ENCODE assay signal across 8 cellular contexts in the genomic region with DNA sequence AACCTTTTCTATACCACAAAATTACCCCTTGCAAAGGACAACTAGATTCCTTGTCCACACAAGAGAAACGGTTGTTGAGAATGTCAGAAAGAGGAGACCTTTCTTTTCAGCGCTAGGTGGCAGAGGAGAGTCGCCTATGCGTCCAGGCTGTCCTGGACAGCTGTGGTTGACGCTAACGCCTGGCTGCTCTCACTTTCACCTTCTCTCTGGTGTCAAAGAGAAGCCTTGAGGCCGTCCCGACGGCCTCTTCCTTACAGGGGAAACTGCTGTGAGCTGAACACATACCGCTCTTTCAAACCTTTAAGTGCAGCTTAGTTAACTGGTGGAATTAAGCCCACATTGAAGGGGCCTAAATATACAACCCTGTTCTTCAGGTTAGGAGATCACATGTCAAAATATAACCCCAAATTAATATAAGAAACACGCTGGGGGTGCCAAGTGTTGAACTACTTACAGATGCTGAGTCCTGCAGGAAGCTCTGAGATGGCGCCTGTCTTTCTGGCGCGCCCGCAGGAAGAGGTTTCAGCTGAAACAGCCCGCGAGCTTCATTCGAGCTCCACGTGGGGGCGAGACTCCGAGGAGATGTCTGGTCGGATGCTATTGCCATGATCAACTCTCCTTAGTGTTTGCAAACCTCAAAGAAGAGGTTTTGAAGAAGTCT. TPM values are rescaled to one million over a fixed set of nuclear protein-coding genes. Genes with fewer than 3 reads are reported as not detected.
DNase-seq lines count a peak whose midpoint lies in the region; ATAC-seq and TF ChIP-seq lines count a peak whose summit lies in the region.

No MANE protein-coding gene starts in this region.

- peak; percentile 99 for ATAC-seq in GM21526 (IDR thresholded peaks at IDR 0.05; ENCODE audit: low FRiP score, unreplicated experiment)

- DNase-seq in DMS53 (lab: John Stamatoyannopoulos, UW) (peak; percentile 80), Peyer's patch (peak; percentile 71 to 90 (median 75)), fibroblast of pulmonary artery (ENCODE audit: low read depth) (peak; percentile 82), nephron progenitor cell (peak; percentile 75), stomach (peak; percentile 73)
- peak; percentile 46 for DNase-seq in activated T-helper 1 cell treated with anti-CD3 and anti-CD28 coated beads, Interleukin-12 subunit alpha, Interleukin-12 subunit beta, Interleukin-2, Interleukin-4 antibody, amounts not matched to agents 30 ng/mL and 10 ng/mL and 1 ng/mL, durations not matched to agents 14 hours and 24 hours and 36 hours (ENCODE audit: low spot score)

- TF ChIP-seq EP300 in stomach (IDR thresholded peaks at IDR 0.05): no peak

- no peak overlapping the region for H3K9ac ChIP-seq in HUES6 (ENCODE audit: low read length)

- intact Hi-C loops in activated T-helper 1 cell treated with anti-CD3 and anti-CD28 coated beads, Interleukin-12 subunit alpha, Interleukin-12 subunit beta, Interleukin-2, Interleukin-4 antibody, amounts not matched to agents 30 ng/mL and 10 ng/mL and 1 ng/mL, durations not matched to agents 14 hours and 24 hours and 36 hours (cut with micrococcal nuclease): loop anchor here (1.0 kb wide), 5 partner anchors 26 to 1921 kb away; a partner anchor contains a TSS
- intact Hi-C loops in stomach (cut with DNase I; ENCODE audit: low total_unique reads): no loop called here

- 0 out of 2 replicates have a peak, but pooled peaks cover 5% of the 10 kb centered on the region for H3K27me3 ChIP-seq in HUES6 (ENCODE audit: control insufficient read depth, insufficient read depth, low read length)
- no peaks in the 10 kb centered on the region for H3K27me3 ChIP-seq in Peyer's patch
- peaks cover 0 to 4% (median 0%) of the 10 kb centered on the region in 3 donors for H3K27me3 ChIP-seq in stomach

- H3K27ac Mint-ChIP-seq in activated T-helper 1 cell treated with anti-CD3 and anti-CD28 coated beads, Interleukin-12 subunit alpha, Interleukin-12 subunit beta, Interleukin-2, Interleukin-4 antibody, amounts not matched to agents 30 ng/mL and 10 ng/mL and 1 ng/mL, durations not matched to agents 14 hours and 24 hours and 36 hours: no peak overlapping the region
- no peak overlapping the region for H3K27ac Mint-ChIP-seq in nephron progenitor cell

- peak overlapping the region; percentile 68 for H3K4me3 Mint-ChIP-seq in activated T-helper 1 cell treated with anti-CD3 and anti-CD28 coated beads, Interleukin-12 subunit alpha, Interleukin-12 subunit beta, Interleukin-2, Interleukin-4 antibody, amounts not matched to agents 30 ng/mL and 10 ng/mL and 1 ng/mL, durations not matched to agents 14 hours and 24 hours and 36 hours
- H3K4me3 Mint-ChIP-seq in nephron progenitor cell: peak overlapping the region; percentile 59

- no peaks in the 10 kb centered on the region for H3K9me3 Mint-ChIP-seq in activated T-helper 1 cell treated with anti-CD3 and anti-CD28 coated beads, Interleukin-12 subunit alpha, Interleukin-12 subunit beta, Interleukin-2, Interleukin-4 antibody, amounts not matched to agents 30 ng/mL and 10 ng/mL and 1 ng/mL, durations not matched to agents 14 hours and 24 hours and 36 hours
- H3K9me3 Mint-ChIP-seq in nephron progenitor cell: no peaks in the 10 kb centered on the region

- H3K4me1 ChIP-seq in HUES6 (ENCODE audit: control insufficient read depth, insufficient read depth, low read length) (peaks cover 16% of the 10 kb centered on the region), Peyer's patch (peaks cover 0 to 9% (median 0%) of the 10 kb centered on the region in 4 donors), stomach (peaks cover 0 to 15% (median 12%) of the 10 kb centered on the region in 4 donors)

- H3K4me1 Mint-ChIP-seq in activated T-helper 1 cell treated with anti-CD3 and anti-CD28 coated beads, Interleukin-12 subunit alpha, Interleukin-12 subunit beta, Interleukin-2, Interleukin-4 antibody, amounts not matched to agents 30 ng/mL and 10 ng/mL and 1 ng/mL, durations not matched to agents 14 hours and 24 hours and 36 hours (ENCODE audit: low read depth): peaks cover 13% of the 10 kb centered on the region
- peaks cover 10% of the 10 kb centered on the region for H3K4me1 Mint-ChIP-seq in nephron progenitor cell

- no peaks in the 10 kb centered on the region for H3K36me3 ChIP-seq in HUES6 (ENCODE audit: control insufficient read depth, insufficient read depth, low read length)
- no peaks in the 10 kb centered on the region for H3K36me3 ChIP-seq in Peyer's patch
- no peaks in the 10 kb centered on the region for H3K36me3 ChIP-seq in stomach

- no peaks in the 10 kb centered on the region for H3K9me3 ChIP-seq in HUES6 (ENCODE audit: control insufficient read depth, insufficient read depth, low read depth, low read length)
- H3K9me3 ChIP-seq in Peyer's patch: no peaks in the 10 kb centered on the region
- H3K9me3 ChIP-seq in stomach: no peaks in the 10 kb centered on the region

- no peak overlapping the region for H3K27ac ChIP-seq in HUES6 (ENCODE audit: low read depth, low read length)
- peak overlapping the region in 2 of 4 donors; percentile 49 to 72 for H3K27ac ChIP-seq in Peyer's patch
- H3K27ac ChIP-seq in stomach: peak overlapping the region in 2 of 5 donors; percentile 41 to 55

- peaks cover 24% of the 10 kb centered on the region for H3K27me3 Mint-ChIP-seq in activated T-helper 1 cell treated with anti-CD3 and anti-CD28 coated beads, Interleukin-12 subunit alpha, Interleukin-12 subunit beta, Interleukin-2, Interleukin-4 antibody, amounts not matched to agents 30 ng/mL and 10 ng/mL and 1 ng/mL, durations not matched to agents 14 hours and 24 hours and 36 hours (ENCODE audit: insufficient read depth)
- no peaks in the 10 kb centered on the region for H3K27me3 Mint-ChIP-seq in nephron progenitor cell (ENCODE audit: low read depth, poor library complexity)

- TF ChIP-seq POLR2A in Peyer's patch (IDR thresholded peaks at IDR 0.05) (no peak), stomach (IDR thresholded peaks at IDR 0.05) (no peak)

- WGBS in stomach, 5 donors: 11 to 21% (median 12%) methylated on average over 22 of the region's 22 CpGs

- H3K4me3 ChIP-seq in HUES6 (ENCODE audit: low read depth, low read length) (peak overlapping the region; percentile 1; the same call in 1 of the 2 replicates), Peyer's patch (peak overlapping the region; percentile 4 to 38 (median 31)), fibroblast of pulmonary artery (replicated peaks; ENCODE audit: low read depth, low read length) (peak overlapping the region; percentile 46), stomach (peak overlapping the region; percentile 35 to 44 (median 38))

- no peaks in the 10 kb centered on the region for H3K36me3 Mint-ChIP-seq in activated T-helper 1 cell treated with anti-CD3 and anti-CD28 coated beads, Interleukin-12 subunit alpha, Interleukin-12 subunit beta, Interleukin-2, Interleukin-4 antibody, amounts not matched to agents 30 ng/mL and 10 ng/mL and 1 ng/mL, durations not matched to agents 14 hours and 24 hours and 36 hours (ENCODE audit: low read depth)
- H3K36me3 Mint-ChIP-seq in nephron progenitor cell (ENCODE audit: low read depth): no peaks in the 10 kb centered on the region

- peak; percentile 63 to 84 (median 82) for TF ChIP-seq CTCF in Peyer's patch (IDR thresholded peaks at IDR 0.05)
- TF ChIP-seq CTCF in fibroblast of pulmonary artery (IDR thresholded peaks at IDR 0.05; ENCODE audit: low read length, missing control alignments): peak; percentile 95
- peak; percentile 86 for TF ChIP-seq CTCF in nephron progenitor cell (IDR thresholded peaks at IDR 0.05)
- peak in 5 of 7 experiments; percentile 45 to 79 (median 73) for TF ChIP-seq CTCF in stomach (IDR thresholded peaks at IDR 0.05)

RNA-seq across cellular contexts. Expression of a gene that starts 26.1 kb away (rescaled TPM):
- total RNA-seq in Peyer's patch (1 to 10 TPM; 1.1 to 7.0 (median 3.7) TPM), stomach (1 to 10 TPM in 1 of 5 donors, under 1 TPM in 2, not detected in 2; 0.45 to 2.2 (median 0.72) TPM)
- total RNA-seq in activated T-helper 1 cell treated with anti-CD3 and anti-CD28 coated beads, Interleukin-12 subunit alpha, Interleukin-12 subunit beta, Interleukin-2, Interleukin-4 antibody, amounts not matched to agents 30 ng/mL and 10 ng/mL and 1 ng/mL, durations not matched to agents 14 hours and 24 hours and 36 hours: 18.3 and 26.6 TPM in 2 replicates
- polyA plus RNA-seq in stomach: under 1 TPM; 0.50 to 0.76 (median 0.62) TPM
